ENCODE assay signal across 21 cellular contexts in genomic region chr1:36436820-36437219, GRCh38. TPM values are rescaled to one million over a fixed set of nuclear protein-coding genes. Genes with fewer than 3 reads are reported as not detected.
DNase-seq lines count a peak whose midpoint lies in the region; ATAC-seq and TF ChIP-seq lines count a peak whose summit lies in the region.
"Had no signal": no experiment of that assay in that cellular context is flagged by ENCODE, and none has a peak within 500 bp of the region (broad histone marks: within the 10 kb centered on the region; RNA-seq: fewer than 3 reads in every experiment).

No MANE protein-coding gene starts in this region.

- H3K36me3 ChIP-seq in kidney epithelial cell (ENCODE audit: control insufficient read depth, insufficient read depth, low read length): no peaks in the 10 kb centered on the region
- H3K36me3 ChIP-seq: left lung had no signal

- no peaks in the 10 kb centered on the region for H3K27me3 ChIP-seq in kidney epithelial cell (ENCODE audit: control insufficient read depth, insufficient read depth, low read length)
- H3K27me3 ChIP-seq: left lung had no signal

- in situ Hi-C loops in Caki2 (cut with HindIII; ENCODE audit: low pct_unique_long_range_greater_than_20kb, low sequenced_read_pairs) (no loop called here), astrocyte of the cerebellum (cut with HindIII; ENCODE audit: low sequenced_read_pairs) (no loop called here)

- H3K4me3 ChIP-seq in astrocyte of the cerebellum (ENCODE audit: low read depth, low read length) (no peak overlapping the region), kidney epithelial cell (ENCODE audit: low read depth, low read length) (no peak overlapping the region)
- H3K4me3 ChIP-seq: left lung had no signal

- ATAC-seq in GM21526 (IDR thresholded peaks at IDR 0.05; ENCODE audit: low FRiP score, unreplicated experiment): no peak
- ATAC-seq in HG02938 (IDR thresholded peaks at IDR 0.05; ENCODE audit: unreplicated experiment): no peak
- ATAC-seq: left lung, sciatic nerve had no signal

- TF ChIP-seq CTCF in astrocyte of the cerebellum (IDR thresholded peaks at IDR 0.05; ENCODE audit: low read depth, low read length, missing control alignments) (no peak), kidney epithelial cell (IDR thresholded peaks at IDR 0.05; ENCODE audit: insufficient read depth, low read length, poor library complexity, severe bottlenecking) (no peak)

- DNase-seq in Caki2 (ENCODE audit: low read depth): peak; percentile 44
- DNase-seq in HT-29 (ENCODE audit: low spot score): peak; percentile 69
- peak; percentile 12 for DNase-seq in astrocyte of the cerebellum (ENCODE audit: low read depth)
- peak; percentile 86 for DNase-seq in kidney epithelial cell (ENCODE audit: low read depth)
- DNase-seq in ureter (ENCODE audit: low spot score): no peak
- DNase-seq in NCI-H82 treated with DMSO at 0.1 percent for 48 hours (lab: John Stamatoyannopoulos, UW; ENCODE audit: unreplicated experiment): no peak
- DNase-seq: activated CD4-positive, alpha-beta T cell treated with anti-CD3 and anti-CD28 coated beads, Interleukin-2, amount 50 U/mL, for 4 hours; activated naive CD8-positive, alpha-beta T cell treated with anti-CD3 and anti-CD28 coated beads, Interleukin-2, amount 10 ng/mL, durations not matched to agents 7 days and 5 days; caudate nucleus; CD8-positive, alpha-beta memory T cell; effector CD8-positive, alpha-beta T cell; KG1; left lung; NCI-H1105; NCI-H82; stimulated activated CD4-positive, alpha-beta T cell treated with anti-CD3 and anti-CD28 coated beads, Interleukin-1b, Interleukin-23, amount 100 ng/mL, for 48 hours; T-helper 1 cell had no signal

RNA-seq across cellular contexts. Expression of gene OSCP1, which starts 13.4 kb away (rescaled TPM):
- 9.1 and 16.9 TPM in 2 replicates for total RNA-seq in Caki2 (2014; rRNA removed; shearing (Covaris generic); ENCODE audit: low replicate concordance)
- 1.1 and 2.0 TPM in 2 replicates for total RNA-seq in HT-29 (2014; rRNA removed; shearing (Covaris generic))
- total RNA-seq in kidney epithelial cell (11.3 and 13.9 TPM in 2 replicates), ureter (13.4 TPM)

RNA-seq across cellular contexts. Expression of gene MRPS15, which starts 27.4 kb away (rescaled TPM):
- 88.1 and 129 TPM in 2 replicates for total RNA-seq in Caki2 (2014; rRNA removed; shearing (Covaris generic); ENCODE audit: low replicate concordance)
- total RNA-seq in HT-29 (2014; rRNA removed; shearing (Covaris generic)): 184 and 209 TPM in 2 replicates
- 121 and 128 TPM in 2 replicates for total RNA-seq in kidney epithelial cell
- total RNA-seq in ureter: 59.9 TPM

RNA-seq across cellular contexts. Expression of gene LSM10, which starts 39.1 kb away (rescaled TPM):
- total RNA-seq in Caki2 (2014; rRNA removed; shearing (Covaris generic); ENCODE audit: low replicate concordance): 25.8 and 62.3 TPM in 2 replicates
- 13.4 and 13.8 TPM in 2 replicates for total RNA-seq in HT-29 (2014; rRNA removed; shearing (Covaris generic))
- total RNA-seq in kidney epithelial cell: 27.6 and 41.5 TPM in 2 replicates
- 28.9 TPM for total RNA-seq in ureter

RNA-seq across cellular contexts. Expression of gene CSF3R, which starts 45.9 kb away (rescaled TPM):
- total RNA-seq in Caki2 (2014; rRNA removed; shearing (Covaris generic); ENCODE audit: low replicate concordance): not detected in 2 replicates
- total RNA-seq in HT-29 (2014; rRNA removed; shearing (Covaris generic)): under 0.01 TPM in 1 of 2 replicates, not detected in the other
- total RNA-seq in kidney epithelial cell (not detected in 2 replicates), ureter (13.7 TPM)
- total RNA-seq: osteoblast had no signal

RNA-seq across cellular contexts. Expression of gene STK40, which starts 51.1 kb away (rescaled TPM):
- 4.0 and 6.4 TPM in 2 replicates for total RNA-seq in Caki2 (2014; rRNA removed; shearing (Covaris generic); ENCODE audit: low replicate concordance)
- total RNA-seq in HT-29 (2014; rRNA removed; shearing (Covaris generic)): 21.0 and 26.2 TPM in 2 replicates
- 35.6 and 37.4 TPM in 2 replicates for total RNA-seq in kidney epithelial cell
- total RNA-seq in ureter: 34.2 TPM

Comparison
In these comparisons a context has a peak if more than half of its experiments do, and no peak if none do; other contexts are left out.
1. DNase-seq: peak in Caki2 (single experiment), HT-29 (single experiment), astrocyte of the cerebellum (single experiment) and kidney epithelial cell (single experiment); none in ureter (single experiment) and NCI-H82 treated with DMSO at 0.1 percent for 48 hours (single experiment).